ENCODE assay signal across 19 cellular contexts in the genomic region with DNA sequence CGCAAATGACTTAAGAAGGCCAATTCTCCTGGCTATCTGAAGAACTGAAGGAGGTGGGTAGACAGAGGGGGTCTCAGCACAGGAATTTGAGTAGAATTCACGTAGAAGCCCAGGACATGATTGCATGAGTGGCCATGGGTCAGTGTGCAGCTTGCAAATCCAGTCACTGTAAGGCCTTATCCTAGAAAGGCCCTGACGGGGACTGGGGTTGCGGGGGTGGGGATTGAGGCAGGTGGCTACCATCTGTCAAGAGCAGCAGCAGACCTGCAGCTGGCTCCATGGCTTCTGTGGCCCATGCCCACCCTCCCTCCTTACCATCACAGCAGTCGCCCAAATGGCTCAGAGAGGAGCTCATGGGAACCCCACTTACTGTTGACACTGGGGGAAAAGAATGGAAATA. TPM values are rescaled to one million over a fixed set of nuclear protein-coding genes. Genes with fewer than 3 reads are reported as not detected.
DNase-seq lines count a peak whose midpoint lies in the region; ATAC-seq and TF ChIP-seq lines count a peak whose summit lies in the region.
"Had no signal": no experiment of that assay in that cellular context is flagged by ENCODE, and none has a peak within 500 bp of the region (broad histone marks: within the 10 kb centered on the region; RNA-seq: fewer than 3 reads in every experiment).

No MANE protein-coding gene starts in this region.

- no peak overlapping the region for H3K9ac ChIP-seq in BLaER1 treated with 17β-estradiol and CSF1 and Interleukin-3, amounts not matched to agents 10 nM and 100 nM
- H3K9ac ChIP-seq in DND-41 (ENCODE audit: low read depth, low read length) (peak overlapping the region; percentile 80), OCI-LY1 (ENCODE audit: low read length) (no peak overlapping the region)
- H3K9ac ChIP-seq: KMS-11 had no signal

- peak overlapping the region in 8 of 11 experiments; percentile 86 to 96 (median 94); a peak in 17 of 22 replicates for H3K4me2 ChIP-seq in BLaER1 treated with 17β-estradiol and CSF1 and Interleukin-3, amounts not matched to agents 10 nM and 100 nM
- H3K4me2 ChIP-seq in DND-41 (ENCODE audit: insufficient read depth, low read length) = peak overlapping the region; percentile 83; the same call in 1 of the 2 replicates
- H3K4me2 ChIP-seq in OCI-LY1 (ENCODE audit: low read length) = peak overlapping the region; percentile 76; the same call in 1 of the 2 replicates

- H3K4me3 Mint-ChIP-seq in immature natural killer cell = peak overlapping the region; percentile 89 to 98 (median 94)

- peaks cover 8 to 17% (median 16%) of the 10 kb centered on the region in 3 donors for H3K36me3 Mint-ChIP-seq in immature natural killer cell
- H3K36me3 Mint-ChIP-seq: activated naive CD4-positive, alpha-beta T cell treated with anti-CD3 and anti-CD28 coated beads, Interleukin-2, amount 10 ng/mL, durations not matched to agents 7 days and 5 days had no signal

- TF ChIP-seq CTCF in DND-41 (IDR thresholded peaks at IDR 0.05; ENCODE audit: borderline replicate concordance, extremely low read depth, low read length, poor library complexity, severe bottlenecking) (no peak), OCI-LY1 (IDR thresholded peaks at IDR 0.05; ENCODE audit: low read length) (no peak)

- H3F3A ChIP-seq in OCI-LY1 (ENCODE audit: insufficient read depth, low read length) = no peaks in the 10 kb centered on the region

- no peaks in the 10 kb centered on the region for H3K27me3 ChIP-seq in BLaER1 treated with 17β-estradiol and CSF1 and Interleukin-3, amounts not matched to agents 10 nM and 100 nM
- H3K27me3 ChIP-seq in DND-41 (ENCODE audit: insufficient read depth, low read length, poor library complexity) (no peaks in the 10 kb centered on the region), OCI-LY1 (ENCODE audit: insufficient read depth, low read length) (no peaks in the 10 kb centered on the region)
- H3K27me3 ChIP-seq: sigmoid colon, vagina had no signal

- peaks cover 24 to 57% (median 40%) of the 10 kb centered on the region in 10 experiments for H3K4me1 ChIP-seq in BLaER1 treated with 17β-estradiol and CSF1 and Interleukin-3, amounts not matched to agents 10 nM and 100 nM
- H3K4me1 ChIP-seq in DND-41 (ENCODE audit: insufficient read depth, low read length) (peaks cover 74% of the 10 kb centered on the region), OCI-LY1 (ENCODE audit: insufficient read depth, low read length, severe bottlenecking) (peaks cover 48% of the 10 kb centered on the region)
- H3K4me1 ChIP-seq: vagina had no signal

- H3K9me3 ChIP-seq in BLaER1 treated with 17β-estradiol and CSF1 and Interleukin-3, amounts not matched to agents 10 nM and 100 nM (replicated peaks in 1 of 11) = peaks cover 7 to 17% (median 14%) of the 10 kb centered on the region in 11 experiments; a peak in 18 of 22 replicates
- no peaks in the 10 kb centered on the region for H3K9me3 ChIP-seq in DND-41 (ENCODE audit: insufficient read depth, low read length, severe bottlenecking)
- H3K9me3 ChIP-seq in OCI-LY1 (ENCODE audit: low read length) = no peaks in the 10 kb centered on the region
- H3K9me3 ChIP-seq: sigmoid colon, vagina had no signal

- no peak overlapping the region; a peak in 1 of 22 replicates for H3K27ac ChIP-seq in BLaER1 treated with 17β-estradiol and CSF1 and Interleukin-3, amounts not matched to agents 10 nM and 100 nM
- H3K27ac ChIP-seq in DND-41 (ENCODE audit: low read length) = peak overlapping the region; percentile 100
- H3K27ac ChIP-seq in OCI-LY1 (ENCODE audit: low read depth, low read length, poor library complexity, severe bottlenecking) = peak overlapping the region; percentile 98
- H3K27ac ChIP-seq: sigmoid colon, vagina had no signal

- peaks cover 71 to 72% of the 10 kb centered on the region in 2 donors for H3K4me1 Mint-ChIP-seq in immature natural killer cell

- H2AFZ ChIP-seq in DND-41 (ENCODE audit: low read depth, low read length) = no peak overlapping the region
- no peak overlapping the region for H2AFZ ChIP-seq in OCI-LY1 (ENCODE audit: low read length)

- H3K4me3 ChIP-seq in BLaER1 treated with 17β-estradiol and CSF1 and Interleukin-3, amounts not matched to agents 10 nM and 100 nM = no peak overlapping the region
- H3K4me3 ChIP-seq in DND-41 (ENCODE audit: low read depth in 1 of 2, low read length in 2 of 2) (peak overlapping the region in 1 of 2 experiments; percentile 58; a peak in 1 of 4 replicates), OCI-LY1 (ENCODE audit: low read depth, low read length, poor library complexity, severe bottlenecking) (no peak overlapping the region)
- H3K4me3 ChIP-seq: sigmoid colon, vagina had no signal

- no peaks in the 10 kb centered on the region for H4K20me1 ChIP-seq in BLaER1 treated with 17β-estradiol and CSF1 and Interleukin-3, amounts not matched to agents 10 nM and 100 nM
- H4K20me1 ChIP-seq in DND-41 (ENCODE audit: insufficient read depth, low read length) (no peaks in the 10 kb centered on the region), OCI-LY1 (ENCODE audit: insufficient read depth, low read length) (no peaks in the 10 kb centered on the region)

- H3K79me2 ChIP-seq in DND-41 (ENCODE audit: insufficient read depth, low read length) = no peaks in the 10 kb centered on the region
- H3K79me2 ChIP-seq in OCI-LY1 (ENCODE audit: insufficient read depth, low read length) = no peaks in the 10 kb centered on the region

- H3K9me3 Mint-ChIP-seq in immature natural killer cell = peaks cover 3 to 8% (median 6%) of the 10 kb centered on the region in 6 donors

- H3K9me2 ChIP-seq in OCI-LY1 (ENCODE audit: low read depth, low read length) = no peaks in the 10 kb centered on the region

- DNase-seq in DND-41 = peak; percentile 73
- DNase-seq in immature natural killer cell = no peak
- DNase-seq in hippocampal formation (lab: John Stamatoyannopoulos, UW) = no peak
- no peak for DNase-seq in epidermal melanocyte (ENCODE audit: insufficient read length, low spot score)
- DNase-seq: left ventricle myocardium superior, NCI-H1048, NCI-H1930, NCI-H446, OCI-M1, sigmoid colon, T1000 had no signal

- H3K27me3 Mint-ChIP-seq in immature natural killer cell (ENCODE audit: low read depth in 3 of 3) = peaks cover 2 to 9% (median 5%) of the 10 kb centered on the region in 3 donors

- H3K27ac Mint-ChIP-seq in immature natural killer cell = peak overlapping the region; percentile 96 to 99 (median 98)
- H3K27ac Mint-ChIP-seq: activated T-cell treated with anti-CD3 and anti-CD28 coated beads, Interleukin-2, amount 50 U/mL, for 72 hours had no signal

- H3K36me3 ChIP-seq in BLaER1 treated with 17β-estradiol and CSF1 and Interleukin-3, amounts not matched to agents 10 nM and 100 nM = no peaks in the 10 kb centered on the region
- H3K36me3 ChIP-seq in DND-41 (ENCODE audit: insufficient read depth, low read length) (no peaks in the 10 kb centered on the region), OCI-LY1 (ENCODE audit: insufficient read depth, low read length) (no peaks in the 10 kb centered on the region)
- H3K36me3 ChIP-seq: sigmoid colon, vagina had no signal

- ATAC-seq in DND-41 (ENCODE audit: insufficient read depth, low read depth) (no peak), HG02884 (IDR thresholded peaks at IDR 0.05; ENCODE audit: unreplicated experiment) (no peak)
- ATAC-seq: left ventricle myocardium superior had no signal

RNA-seq across cellular contexts. Expression of a gene that starts 34.6 kb away (rescaled TPM):
- polyA plus RNA-seq in immature natural killer cell = 10 to 100 TPM in 1 of 3 donors, 1 to 10 TPM in 2; 3.8 to 12.4 (median 5.1) TPM
- polyA plus RNA-seq: neural cell had no signal

Comparison
In these comparisons a context has a peak if more than half of its experiments do, and no peak if none do; other contexts are left out.
1. H3K27ac ChIP-seq: peak in DND-41 (single experiment) and OCI-LY1 (single experiment); none in BLaER1 treated with 17β-estradiol and CSF1 and Interleukin-3, amounts not matched to agents 10 nM and 100 nM (0 of 11).
2. Peak in every context shown above with its lines, with median percentiles within 50 percentile points of each other: H3K4me2 ChIP-seq.